Comparison of ENCODE assay signal across 24 cellular contexts in the genomic region with DNA sequence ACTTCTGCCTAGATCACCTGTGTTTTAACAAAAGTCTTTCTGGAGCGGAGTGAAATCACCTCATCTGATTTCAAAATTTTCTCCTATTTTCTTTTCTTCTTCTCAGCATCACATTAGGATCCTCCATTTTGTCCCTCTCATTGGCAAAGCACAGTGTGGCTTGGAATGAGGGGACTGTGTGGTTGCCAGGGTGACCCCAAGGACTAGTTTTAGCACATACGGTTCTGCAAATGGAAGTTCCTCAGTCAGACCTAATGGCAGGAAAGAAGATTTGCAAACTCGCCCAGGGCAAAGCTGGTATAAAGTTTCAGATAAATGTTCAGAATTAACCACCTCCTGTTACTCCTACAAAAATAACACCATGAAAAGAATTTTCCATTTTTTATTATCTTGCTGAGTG.
DNase-seq lines count a peak whose midpoint lies in the region; ATAC-seq and TF ChIP-seq lines count a peak whose summit lies in the region.
"Had no signal": no experiment of that assay in that cellular context is flagged by ENCODE, and none has a peak within 500 bp of the region (broad histone marks: within the 10 kb centered on the region; RNA-seq: fewer than 3 reads in every experiment).

No MANE protein-coding gene starts in this region.

- no peaks in the 10 kb centered on the region for H3K36me3 Mint-ChIP-seq in nephron (ENCODE audit: low read depth)
- H3K36me3 Mint-ChIP-seq: CD4-positive, CD25-positive, alpha-beta regulatory T cell had no signal

- no peak overlapping the region for H3K4me2 ChIP-seq in smooth muscle cell
- H3K4me2 ChIP-seq: BLaER1, GM23338 had no signal

- POLR2A ChIA-PET in RWPE1 (lab: Yijun Ruan, JAX; ENCODE audit: low non-redundant PET) = interaction anchor here (0.7 kb wide), 1 partner anchor 947 kb away, joined by 5 read pairs; no protein-coding TSS in a partner anchor

- peak overlapping the region; percentile 18 for H2AFZ ChIP-seq in smooth muscle cell (ENCODE audit: low read depth)
- H2AFZ ChIP-seq: GM23338 had no signal

- 79% methylated on average over 3 of the region's 3 CpGs for WGBS in smooth muscle cell (ENCODE audit: low lambda C conversion rate)

- H3K4me1 Mint-ChIP-seq in nephron = peaks cover 13% of the 10 kb centered on the region
- H3K4me1 Mint-ChIP-seq: CD4-positive, CD25-positive, alpha-beta regulatory T cell had no signal

- no peaks in the 10 kb centered on the region for H3K4me1 ChIP-seq in smooth muscle cell (ENCODE audit: low read depth)
- H3K4me1 ChIP-seq: BLaER1 had no signal

- H3K27ac ChIP-seq in SK-N-MC = peak overlapping the region; percentile 87
- no peak overlapping the region for H3K27ac ChIP-seq in smooth muscle cell (ENCODE audit: low read depth)
- H3K27ac ChIP-seq in RWPE1 = no peak overlapping the region
- H3K27ac ChIP-seq: BLaER1, SJCRH30 had no signal

- DNase-seq in NCI-H748 (lab: John Stamatoyannopoulos, UW; ENCODE audit: unreplicated experiment) (peak; percentile 34), NCI-H748 treated with DMSO at 0.1 percent for 48 hours (lab: John Stamatoyannopoulos, UW) (no peak), SK-N-MC (ENCODE audit: low read depth, low spot score) (no peak), smooth muscle cell (lab: John Stamatoyannopoulos, UW; ENCODE audit: unreplicated experiment) (no peak), RWPE1 (ENCODE audit: low spot score) (no peak)
- no peak for DNase-seq in activated T-cell treated with anti-CD3 and anti-CD28 coated beads, Interleukin-2, amount 50 U/mL, for 1 hour
- DNase-seq: CD4-positive, CD25-positive, alpha-beta regulatory T cell; DMS79; EL; GDM1; Kasumi-1; MV-4-11; NCI-H1105; NCI-H2029 treated with DMSO at 0.1 percent for 48 hours; NCI-H2171; NCI-H345 had no signal

- H3K9me3 ChIP-seq in SK-N-MC (ENCODE audit: low read depth, low read length) (no peaks in the 10 kb centered on the region), smooth muscle cell (replicated peaks; ENCODE audit: low read depth) (no peaks in the 10 kb centered on the region)
- H3K9me3 ChIP-seq: BLaER1, HAP-1, SJCRH30 had no signal

- peak overlapping the region; percentile 55 to 92 (median 73) for H3K27ac Mint-ChIP-seq in nephron
- H3K27ac Mint-ChIP-seq: CD4-positive, CD25-positive, alpha-beta regulatory T cell; GM23338 had no signal

- ATAC-seq in HG03460 (IDR thresholded peaks at IDR 0.05; ENCODE audit: unreplicated experiment) = no peak
- ATAC-seq: GM23338, K562, Panc1 had no signal

- H3K36me3 ChIP-seq in SK-N-MC (ENCODE audit: insufficient read depth, low read length) (no peaks in the 10 kb centered on the region), smooth muscle cell (ENCODE audit: low read depth) (no peaks in the 10 kb centered on the region)
- H3K36me3 ChIP-seq: BLaER1, HAP-1, SJCRH30 had no signal

- peaks cover 4% of the 10 kb centered on the region for H3K27me3 Mint-ChIP-seq in nephron (ENCODE audit: low read depth)

- H3K4me3 ChIP-seq in SK-N-MC (peak overlapping the region; percentile 56), smooth muscle cell (no peak overlapping the region)
- H3K4me3 ChIP-seq: BLaER1, GM23338, HAP-1, K562, SJCRH30 had no signal

- H3K9ac ChIP-seq in SK-N-MC (ENCODE audit: insufficient read length) (peak overlapping the region; percentile 7), smooth muscle cell (ENCODE audit: low read depth) (no peak overlapping the region)
- H3K9ac ChIP-seq: BLaER1 had no signal

- no peaks in the 10 kb centered on the region for H3F3A ChIP-seq in smooth muscle cell (ENCODE audit: low read depth)

- H3K9me3 Mint-ChIP-seq in nephron = peaks cover 3% of the 10 kb centered on the region
- H3K9me3 Mint-ChIP-seq: GM23338 had no signal

- H4K20me1 ChIP-seq in smooth muscle cell (ENCODE audit: low read depth) = no peaks in the 10 kb centered on the region
- H4K20me1 ChIP-seq: BLaER1 had no signal

- CTCF ChIA-PET in RWPE1 (lab: Yijun Ruan, JAX) = no interaction called here

- peaks cover 8% of the 10 kb centered on the region for H3K27me3 ChIP-seq in smooth muscle cell (ENCODE audit: low read depth)
- H3K27me3 ChIP-seq: BLaER1, SJCRH30 had no signal

- no peaks in the 10 kb centered on the region for H3K79me2 ChIP-seq in smooth muscle cell (ENCODE audit: low read depth)

- H3K4me3 Mint-ChIP-seq in nephron = no peak overlapping the region
- H3K4me3 Mint-ChIP-seq: CD4-positive, CD25-positive, alpha-beta regulatory T cell; GM23338 had no signal

- no peak for TF ChIP-seq CTCF in nephron (IDR thresholded peaks at IDR 0.05; ENCODE audit: unreplicated experiment in 3 of 3)
- TF ChIP-seq CTCF in smooth muscle cell (IDR thresholded peaks at IDR 0.05; ENCODE audit: borderline replicate concordance, insufficient read depth, poor library complexity, severe bottlenecking) = no peak
- TF ChIP-seq CTCF in RWPE1 (conservative IDR thresholded peaks at IDR 0.05; ENCODE audit: low read depth) = no peak
